22 cellular contexts compared by ENCODE assay signal in the genomic region with DNA sequence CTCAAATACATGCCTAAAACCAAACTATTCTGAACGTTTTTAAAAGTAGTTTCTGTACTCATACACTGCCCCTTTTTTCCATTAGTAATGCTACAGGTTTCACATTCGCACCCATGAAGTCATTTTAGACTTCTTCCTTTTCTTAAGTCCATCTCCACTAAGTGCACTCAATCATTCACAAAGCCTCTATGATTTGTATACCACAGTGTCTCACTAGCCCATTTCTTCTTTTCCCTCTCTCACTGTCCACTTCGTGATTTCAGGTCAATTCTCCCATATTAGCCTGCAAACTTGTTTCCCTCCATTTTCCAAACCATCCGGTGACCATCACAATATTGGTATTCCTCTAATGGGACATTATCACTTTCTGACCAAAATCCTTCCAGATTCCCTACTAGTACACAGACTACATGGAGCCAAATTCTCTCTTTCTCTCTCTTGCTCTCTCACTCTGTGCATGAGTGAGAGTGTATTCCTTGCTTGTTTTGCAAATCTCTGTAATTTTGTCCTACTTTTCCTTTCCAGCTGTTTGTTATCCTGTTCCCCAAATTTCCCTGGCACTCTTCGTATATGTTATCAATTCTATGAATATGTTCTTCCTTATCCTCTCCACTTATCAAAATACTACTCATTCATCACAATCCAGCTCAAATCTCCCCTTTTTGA. TPM values are rescaled to one million over a fixed set of nuclear protein-coding genes. Genes with fewer than 3 reads are reported as not detected.
DNase-seq lines count a peak whose midpoint lies in the region; ATAC-seq and TF ChIP-seq lines count a peak whose summit lies in the region.
"Had no signal": no experiment of that assay in that cellular context is flagged by ENCODE, and none has a peak within 500 bp of the region (broad histone marks: within the 10 kb centered on the region; RNA-seq: fewer than 3 reads in every experiment).

No MANE protein-coding gene starts in this region.

- no peak for TF ChIP-seq CTCF in breast epithelium (IDR thresholded peaks at IDR 0.05)

- no peaks in the 10 kb centered on the region for H3K36me3 ChIP-seq in breast epithelium
- H3K36me3 ChIP-seq: BLaER1, right lobe of liver had no signal

- H3K4me1 ChIP-seq in breast epithelium, result no peaks in the 10 kb centered on the region

- in situ Hi-C loops in ACHN (cut with HindIII; ENCODE audit: low pct_ligation_motif_present, low pct_unique_long_range_greater_than_20kb, low sequenced_read_pairs), result no loop called here

- no peak overlapping the region for H3K4me3 Mint-ChIP-seq in activated T-helper 17 cell treated with anti-CD3 and anti-CD28 coated beads, Interleukin-2, amount 50 U/mL, for 72 hours
- H3K4me3 Mint-ChIP-seq: activated CD4-positive, alpha-beta memory T cell treated with anti-CD3 and anti-CD28 coated beads, Interleukin-2, amount 10 ng/mL, durations not matched to agents 7 days and 5 days; HFFc6 had no signal

- H3K4me3 ChIP-seq in breast epithelium, result no peak overlapping the region
- H3K4me3 ChIP-seq: BLaER1, mucosa of descending colon, right lobe of liver, SK-N-MC had no signal

- peaks cover 15% of the 10 kb centered on the region for H3K36me3 Mint-ChIP-seq in activated T-helper 17 cell treated with anti-CD3 and anti-CD28 coated beads, Interleukin-2, amount 50 U/mL, for 72 hours (ENCODE audit: low read depth)

- H3K27ac Mint-ChIP-seq in activated T-helper 17 cell treated with anti-CD3 and anti-CD28 coated beads, Interleukin-2, amount 50 U/mL, for 72 hours, result no peak overlapping the region
- H3K27ac Mint-ChIP-seq: activated CD4-positive, alpha-beta memory T cell treated with anti-CD3 and anti-CD28 coated beads, Interleukin-2, amount 10 ng/mL, durations not matched to agents 7 days and 5 days; HFFc6 had no signal

- no peak overlapping the region for H3K27ac ChIP-seq in breast epithelium
- H3K27ac ChIP-seq: BLaER1, right lobe of liver, SK-N-MC had no signal

- peaks cover 35% of the 10 kb centered on the region for H3K27me3 Mint-ChIP-seq in activated T-helper 17 cell treated with anti-CD3 and anti-CD28 coated beads, Interleukin-2, amount 50 U/mL, for 72 hours

- peaks cover 11% of the 10 kb centered on the region for H3K4me1 Mint-ChIP-seq in activated T-helper 17 cell treated with anti-CD3 and anti-CD28 coated beads, Interleukin-2, amount 50 U/mL, for 72 hours

- intact Hi-C loops in breast epithelium (cut with DNase I; ENCODE audit: low total_unique reads), result no loop called here

- no peaks in the 10 kb centered on the region for H3K9me3 Mint-ChIP-seq in activated T-helper 17 cell treated with anti-CD3 and anti-CD28 coated beads, Interleukin-2, amount 50 U/mL, for 72 hours
- H3K9me3 Mint-ChIP-seq: activated CD4-positive, alpha-beta memory T cell treated with anti-CD3 and anti-CD28 coated beads, Interleukin-2, amount 10 ng/mL, durations not matched to agents 7 days and 5 days; HFFc6 had no signal

- ATAC-seq in GM18517 (IDR thresholded peaks at IDR 0.05; ENCODE audit: unreplicated experiment), result peak; percentile 51
- ATAC-seq in GM19463 (IDR thresholded peaks at IDR 0.05; ENCODE audit: unreplicated experiment), result peak; percentile 25
- peak; percentile 28 for ATAC-seq in HG02938 (IDR thresholded peaks at IDR 0.05; ENCODE audit: unreplicated experiment)
- ATAC-seq in activated T-helper 17 cell treated with anti-CD3 and anti-CD28 coated beads, Interleukin-2, amount 50 U/mL, for 72 hours (replicated peaks), result peak; percentile 42
- ATAC-seq: HepG2, mucosa of descending colon, PC-3 had no signal

- DNase-seq in breast epithelium (ENCODE audit: low spot score in 2 of 2) (no peak), retina (no peak), ACHN (no peak)
- DNase-seq: activated CD4-positive, alpha-beta memory T cell treated with anti-CD3 and anti-CD28 coated beads, Interleukin-2, amount 10 ng/mL, durations not matched to agents 7 days and 5 days; amygdala; DMS53; HFFc6; MM.1S; mucosa of descending colon; NCI-H187 treated with DMSO at 0.1 percent for 48 hours; NCI-H524; occipital lobe; PC-3; right lobe of liver; stimulated activated CD4-positive, alpha-beta T cell treated with anti-CD3 and anti-CD28 coated beads, Interleukin-1b, Interleukin-23, amount 100 ng/mL, for 48 hours had no signal

- no peak for TF ChIP-seq POLR2A in breast epithelium (IDR thresholded peaks at IDR 0.05)

- no peaks in the 10 kb centered on the region for H3K27me3 ChIP-seq in breast epithelium
- H3K27me3 ChIP-seq: BLaER1, right lobe of liver had no signal

- H3K9me3 ChIP-seq in breast epithelium, result no peaks in the 10 kb centered on the region
- H3K9me3 ChIP-seq: BLaER1, mucosa of descending colon, right lobe of liver had no signal

RNA-seq across cellular contexts. Expression of gene ZC3H12C, which starts 3.4 kb away (rescaled TPM):
- 1 to 10 TPM; 2.9 to 5.8 TPM for total RNA-seq in activated T-helper 17 cell treated with anti-CD3 and anti-CD28 coated beads, Interleukin-2, amount 50 U/mL, for 72 hours
- total RNA-seq in breast epithelium, result 10 to 100 TPM; 10.2 to 19.8 (median 13.2) TPM
